1 cellular context compared by ENCODE assay signal in the genomic region with DNA sequence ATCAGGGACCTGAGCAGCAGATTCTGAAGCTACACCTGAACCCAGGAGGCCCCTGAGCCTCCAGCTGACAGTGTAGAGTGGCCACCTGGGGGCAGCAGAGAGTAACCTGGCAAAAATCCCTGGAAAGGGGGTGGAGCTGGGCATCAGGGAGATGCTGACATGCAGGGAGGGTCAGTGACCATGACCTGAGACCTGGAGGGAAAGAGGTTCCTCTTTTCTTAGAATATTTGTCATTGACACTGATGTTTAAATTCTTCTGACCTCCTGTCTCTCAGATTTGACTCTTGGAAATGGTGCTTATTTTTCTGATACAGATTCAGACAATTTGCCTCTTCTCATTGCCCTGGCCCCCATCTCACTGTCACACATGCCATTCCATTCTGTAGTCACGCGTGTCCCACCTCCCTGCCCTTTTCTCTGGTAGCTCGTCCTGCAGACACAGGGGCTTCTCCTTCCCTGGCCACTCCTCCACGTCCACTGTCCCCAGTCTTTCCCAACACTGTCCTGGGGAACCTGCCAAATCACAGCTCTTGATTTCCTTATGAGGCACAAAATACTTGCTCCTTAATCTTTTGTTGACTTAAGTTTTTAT.
TF ChIP-seq lines count a peak whose summit lies in the region.

No MANE protein-coding gene starts in this region.

TF ChIP-seq in HepG2, 621 proteins besides CTCF, POLR2A, EP300 and RAD21 (continued from another document):
- TF ChIP-seq DPF2 (CRISPR knock-in tag; IDR thresholded peaks at IDR 0.05; ENCODE audit: borderline replicate concordance, low read depth): no peak
- no peak for TF ChIP-seq ZNF543 (CRISPR knock-in tag; IDR thresholded peaks at IDR 0.05)
- TF ChIP-seq MEIS1 (CRISPR knock-in tag; IDR thresholded peaks at IDR 0.05; ENCODE audit: borderline replicate concordance): no peak
- TF ChIP-seq NFKB2 (CRISPR knock-in tag; IDR thresholded peaks at IDR 0.05; ENCODE audit: borderline replicate concordance): no peak
- TF ChIP-seq SMAD1 (CRISPR knock-in tag; IDR thresholded peaks at IDR 0.05; ENCODE audit: borderline replicate concordance, low read depth): no peak
- TF ChIP-seq XRCC5 (optimal IDR thresholded peaks at IDR 0.05; ENCODE audit: low read length): peak; percentile 54
- TF ChIP-seq SMC3 (IDR thresholded peaks at IDR 0.05; ENCODE audit: low read length): peak; percentile 44; the same call in 1 of the 2 replicates
TF ChIP-seq in HepG2: peak in this region for 9.
